In the genomic region with DNA sequence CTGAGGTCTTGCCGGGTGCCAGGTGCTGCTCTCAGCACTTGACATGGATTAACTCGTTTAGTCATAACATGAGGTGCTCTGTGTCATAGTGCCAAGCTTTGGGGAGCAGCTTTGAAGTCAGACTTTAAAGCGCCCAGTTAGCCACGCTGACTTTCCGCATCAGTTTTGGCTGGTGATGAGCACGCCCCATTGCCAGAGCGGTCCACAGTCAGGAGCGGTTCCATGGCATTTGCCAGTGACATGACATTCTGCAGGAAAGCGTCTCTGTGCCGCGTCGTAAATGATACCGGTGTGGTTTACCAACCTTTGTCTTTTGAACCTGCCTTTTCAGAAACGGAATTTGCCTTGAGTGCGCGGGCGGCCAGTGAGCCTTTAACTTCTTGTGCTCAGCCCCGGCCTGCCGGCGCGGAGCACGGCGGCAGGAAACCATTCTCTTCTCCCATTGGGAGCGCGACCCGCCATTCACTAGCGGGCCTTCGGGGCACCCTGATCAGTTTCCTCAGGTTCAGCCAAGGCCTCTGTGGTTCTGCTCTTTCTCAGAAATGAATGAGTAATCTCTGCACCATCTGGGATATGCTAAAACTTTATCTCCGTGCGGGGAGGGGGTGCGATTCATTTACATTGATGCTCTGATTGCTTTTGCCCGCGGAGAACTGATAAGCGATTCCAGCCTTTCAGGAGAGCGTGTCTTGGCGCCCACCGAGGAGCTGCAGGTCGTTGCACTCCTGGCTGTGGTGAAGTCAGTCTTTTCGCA, we compare ENCODE assay signal across 1 cellular context.
TF ChIP-seq lines count a peak whose summit lies in the region.

No MANE protein-coding gene starts in this region.

TF ChIP-seq in HepG2, 621 proteins besides CTCF, POLR2A, EP300 and RAD21 (continued from another document and continues in another):
- TF ChIP-seq ZBTB7A (CRISPR knock-in tag; IDR thresholded peaks at IDR 0.05) = no peak
- TF ChIP-seq CEBPB (IDR thresholded peaks at IDR 0.05; ENCODE audit: borderline replicate concordance, low read depth, low read length) = no peak
- TF ChIP-seq, protein P1, sequence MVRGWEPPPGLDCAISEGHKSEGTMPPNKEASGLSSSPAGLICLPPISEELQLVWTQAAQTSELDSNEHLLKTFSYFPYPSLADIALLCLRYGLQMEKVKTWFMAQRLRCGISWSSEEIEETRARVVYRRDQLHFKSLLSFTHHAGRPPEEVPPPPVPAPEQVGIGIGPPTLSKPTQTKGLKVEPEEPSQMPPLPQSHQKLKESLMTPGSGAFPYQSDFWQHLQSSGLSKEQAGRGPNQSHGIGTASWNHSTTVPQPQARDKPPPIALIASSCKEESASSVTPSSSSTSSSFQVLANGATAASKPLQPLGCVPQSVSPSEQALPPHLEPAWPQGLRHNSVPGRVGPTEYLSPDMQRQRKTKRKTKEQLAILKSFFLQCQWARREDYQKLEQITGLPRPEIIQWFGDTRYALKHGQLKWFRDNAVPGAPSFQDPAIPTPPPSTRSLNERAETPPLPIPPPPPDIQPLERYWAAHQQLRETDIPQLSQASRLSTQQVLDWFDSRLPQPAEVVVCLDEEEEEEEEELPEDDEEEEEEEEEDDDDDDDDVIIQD (CRISPR knock-in tag; IDR thresholded peaks at IDR 0.05; ENCODE audit: low read depth) = no peak
- TF ChIP-seq, protein P2, sequence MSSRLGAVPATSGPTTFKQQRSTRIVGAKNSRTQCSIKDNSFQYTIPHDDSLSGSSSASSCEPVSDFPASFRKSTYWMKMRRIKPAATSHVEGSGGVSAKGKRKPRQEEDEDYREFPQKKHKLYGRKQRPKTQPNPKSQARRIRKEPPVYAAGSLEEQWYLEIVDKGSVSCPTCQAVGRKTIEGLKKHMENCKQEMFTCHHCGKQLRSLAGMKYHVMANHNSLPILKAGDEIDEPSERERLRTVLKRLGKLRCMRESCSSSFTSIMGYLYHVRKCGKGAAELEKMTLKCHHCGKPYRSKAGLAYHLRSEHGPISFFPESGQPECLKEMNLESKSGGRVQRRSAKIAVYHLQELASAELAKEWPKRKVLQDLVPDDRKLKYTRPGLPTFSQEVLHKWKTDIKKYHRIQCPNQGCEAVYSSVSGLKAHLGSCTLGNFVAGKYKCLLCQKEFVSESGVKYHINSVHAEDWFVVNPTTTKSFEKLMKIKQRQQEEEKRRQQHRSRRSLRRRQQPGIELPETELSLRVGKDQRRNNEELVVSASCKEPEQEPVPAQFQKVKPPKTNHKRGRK (CRISPR knock-in tag; IDR thresholded peaks at IDR 0.05) = 0 out of 2 replicates have a peak, but pooled peaks have one; percentile 53
- TF ChIP-seq, protein P3, sequence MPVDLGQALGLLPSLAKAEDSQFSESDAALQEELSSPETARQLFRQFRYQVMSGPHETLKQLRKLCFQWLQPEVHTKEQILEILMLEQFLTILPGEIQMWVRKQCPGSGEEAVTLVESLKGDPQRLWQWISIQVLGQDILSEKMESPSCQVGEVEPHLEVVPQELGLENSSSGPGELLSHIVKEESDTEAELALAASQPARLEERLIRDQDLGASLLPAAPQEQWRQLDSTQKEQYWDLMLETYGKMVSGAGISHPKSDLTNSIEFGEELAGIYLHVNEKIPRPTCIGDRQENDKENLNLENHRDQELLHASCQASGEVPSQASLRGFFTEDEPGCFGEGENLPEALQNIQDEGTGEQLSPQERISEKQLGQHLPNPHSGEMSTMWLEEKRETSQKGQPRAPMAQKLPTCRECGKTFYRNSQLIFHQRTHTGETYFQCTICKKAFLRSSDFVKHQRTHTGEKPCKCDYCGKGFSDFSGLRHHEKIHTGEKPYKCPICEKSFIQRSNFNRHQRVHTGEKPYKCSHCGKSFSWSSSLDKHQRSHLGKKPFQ (CRISPR knock-in tag; IDR thresholded peaks at IDR 0.05; ENCODE audit: insufficient replicate concordance) = no peak
- TF ChIP-seq NR2C2 (CRISPR knock-in tag; IDR thresholded peaks at IDR 0.05; ENCODE audit: borderline replicate concordance) = no peak
- no peak for TF ChIP-seq NPAS2 (CRISPR knock-in tag; IDR thresholded peaks at IDR 0.05; ENCODE audit: borderline replicate concordance)
- TF ChIP-seq NFYC (CRISPR knock-in tag; IDR thresholded peaks at IDR 0.05) = peak; percentile 59
- TF ChIP-seq RBAK (CRISPR knock-in tag; IDR thresholded peaks at IDR 0.05) = no peak
- TF ChIP-seq JUND (CRISPR knock-in tag; IDR thresholded peaks at IDR 0.05) = no peak
- no peak for TF ChIP-seq ZNF558 (CRISPR knock-in tag; IDR thresholded peaks at IDR 0.05; ENCODE audit: borderline replicate concordance)
- TF ChIP-seq, protein P4, sequence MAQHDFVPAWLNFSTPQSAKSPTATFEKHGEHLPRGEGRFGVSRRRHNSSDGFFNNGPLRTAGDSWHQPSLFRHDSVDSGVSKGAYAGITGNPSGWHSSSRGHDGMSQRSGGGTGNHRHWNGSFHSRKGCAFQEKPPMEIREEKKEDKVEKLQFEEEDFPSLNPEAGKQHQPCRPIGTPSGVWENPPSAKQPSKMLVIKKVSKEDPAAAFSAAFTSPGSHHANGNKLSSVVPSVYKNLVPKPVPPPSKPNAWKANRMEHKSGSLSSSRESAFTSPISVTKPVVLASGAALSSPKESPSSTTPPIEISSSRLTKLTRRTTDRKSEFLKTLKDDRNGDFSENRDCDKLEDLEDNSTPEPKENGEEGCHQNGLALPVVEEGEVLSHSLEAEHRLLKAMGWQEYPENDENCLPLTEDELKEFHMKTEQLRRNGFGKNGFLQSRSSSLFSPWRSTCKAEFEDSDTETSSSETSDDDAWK (CRISPR knock-in tag; IDR thresholded peaks at IDR 0.05) = no peak
- TF ChIP-seq FOXA3 (CRISPR knock-in tag; IDR thresholded peaks at IDR 0.05) = 0 out of 2 replicates have a peak, but pooled peaks have one; percentile 4
- no peak for TF ChIP-seq KDM1A (CRISPR knock-in tag; IDR thresholded peaks at IDR 0.05)
- TF ChIP-seq, protein P5, sequence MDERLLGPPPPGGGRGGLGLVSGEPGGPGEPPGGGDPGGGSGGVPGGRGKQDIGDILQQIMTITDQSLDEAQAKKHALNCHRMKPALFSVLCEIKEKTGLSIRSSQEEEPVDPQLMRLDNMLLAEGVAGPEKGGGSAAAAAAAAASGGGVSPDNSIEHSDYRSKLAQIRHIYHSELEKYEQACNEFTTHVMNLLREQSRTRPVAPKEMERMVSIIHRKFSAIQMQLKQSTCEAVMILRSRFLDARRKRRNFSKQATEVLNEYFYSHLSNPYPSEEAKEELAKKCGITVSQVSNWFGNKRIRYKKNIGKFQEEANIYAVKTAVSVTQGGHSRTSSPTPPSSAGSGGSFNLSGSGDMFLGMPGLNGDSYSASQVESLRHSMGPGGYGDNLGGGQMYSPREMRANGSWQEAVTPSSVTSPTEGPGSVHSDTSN (CRISPR knock-in tag; IDR thresholded peaks at IDR 0.05) = peak; percentile 43; the same call in 1 of the 2 replicates
- TF ChIP-seq SAFB2 (CRISPR knock-in tag; IDR thresholded peaks at IDR 0.05; ENCODE audit: borderline replicate concordance, low read depth) = no peak
- TF ChIP-seq, protein P6, sequence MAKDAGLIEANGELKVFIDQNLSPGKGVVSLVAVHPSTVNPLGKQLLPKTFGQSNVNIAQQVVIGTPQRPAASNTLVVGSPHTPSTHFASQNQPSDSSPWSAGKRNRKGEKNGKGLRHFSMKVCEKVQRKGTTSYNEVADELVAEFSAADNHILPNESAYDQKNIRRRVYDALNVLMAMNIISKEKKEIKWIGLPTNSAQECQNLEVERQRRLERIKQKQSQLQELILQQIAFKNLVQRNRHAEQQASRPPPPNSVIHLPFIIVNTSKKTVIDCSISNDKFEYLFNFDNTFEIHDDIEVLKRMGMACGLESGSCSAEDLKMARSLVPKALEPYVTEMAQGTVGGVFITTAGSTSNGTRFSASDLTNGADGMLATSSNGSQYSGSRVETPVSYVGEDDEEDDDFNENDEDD (CRISPR knock-in tag; IDR thresholded peaks at IDR 0.05; ENCODE audit: borderline replicate concordance) = peak; percentile 19; the same call in 1 of the 2 replicates
- TF ChIP-seq, protein P7, sequence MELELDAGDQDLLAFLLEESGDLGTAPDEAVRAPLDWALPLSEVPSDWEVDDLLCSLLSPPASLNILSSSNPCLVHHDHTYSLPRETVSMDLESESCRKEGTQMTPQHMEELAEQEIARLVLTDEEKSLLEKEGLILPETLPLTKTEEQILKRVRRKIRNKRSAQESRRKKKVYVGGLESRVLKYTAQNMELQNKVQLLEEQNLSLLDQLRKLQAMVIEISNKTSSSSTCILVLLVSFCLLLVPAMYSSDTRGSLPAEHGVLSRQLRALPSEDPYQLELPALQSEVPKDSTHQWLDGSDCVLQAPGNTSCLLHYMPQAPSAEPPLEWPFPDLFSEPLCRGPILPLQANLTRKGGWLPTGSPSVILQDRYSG (CRISPR knock-in tag; IDR thresholded peaks at IDR 0.05) = no peak
- TF ChIP-seq SMAD3 (CRISPR knock-in tag; IDR thresholded peaks at IDR 0.05) = no peak
- TF ChIP-seq, protein P8, sequence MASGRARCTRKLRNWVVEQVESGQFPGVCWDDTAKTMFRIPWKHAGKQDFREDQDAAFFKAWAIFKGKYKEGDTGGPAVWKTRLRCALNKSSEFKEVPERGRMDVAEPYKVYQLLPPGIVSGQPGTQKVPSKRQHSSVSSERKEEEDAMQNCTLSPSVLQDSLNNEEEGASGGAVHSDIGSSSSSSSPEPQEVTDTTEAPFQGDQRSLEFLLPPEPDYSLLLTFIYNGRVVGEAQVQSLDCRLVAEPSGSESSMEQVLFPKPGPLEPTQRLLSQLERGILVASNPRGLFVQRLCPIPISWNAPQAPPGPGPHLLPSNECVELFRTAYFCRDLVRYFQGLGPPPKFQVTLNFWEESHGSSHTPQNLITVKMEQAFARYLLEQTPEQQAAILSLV (CRISPR knock-in tag; IDR thresholded peaks at IDR 0.05; ENCODE audit: borderline replicate concordance) = no peak
- no peak for TF ChIP-seq IRF2 (CRISPR knock-in tag; IDR thresholded peaks at IDR 0.05)
- TF ChIP-seq STAG1 (CRISPR knock-in tag; IDR thresholded peaks at IDR 0.05) = peak; percentile 8; the same call in 1 of the 2 replicates
- no peak for TF ChIP-seq ZNF564 (CRISPR knock-in tag; IDR thresholded peaks at IDR 0.05)
- TF ChIP-seq, protein P9, sequence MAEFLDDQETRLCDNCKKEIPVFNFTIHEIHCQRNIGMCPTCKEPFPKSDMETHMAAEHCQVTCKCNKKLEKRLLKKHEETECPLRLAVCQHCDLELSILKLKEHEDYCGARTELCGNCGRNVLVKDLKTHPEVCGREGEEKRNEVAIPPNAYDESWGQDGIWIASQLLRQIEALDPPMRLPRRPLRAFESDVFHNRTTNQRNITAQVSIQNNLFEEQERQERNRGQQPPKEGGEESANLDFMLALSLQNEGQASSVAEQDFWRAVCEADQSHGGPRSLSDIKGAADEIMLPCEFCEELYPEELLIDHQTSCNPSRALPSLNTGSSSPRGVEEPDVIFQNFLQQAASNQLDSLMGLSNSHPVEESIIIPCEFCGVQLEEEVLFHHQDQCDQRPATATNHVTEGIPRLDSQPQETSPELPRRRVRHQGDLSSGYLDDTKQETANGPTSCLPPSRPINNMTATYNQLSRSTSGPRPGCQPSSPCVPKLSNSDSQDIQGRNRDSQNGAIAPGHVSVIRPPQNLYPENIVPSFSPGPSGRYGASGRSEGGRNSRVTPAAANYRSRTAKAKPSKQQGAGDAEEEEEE (CRISPR knock-in tag; IDR thresholded peaks at IDR 0.05; ENCODE audit: borderline replicate concordance) = no peak
- no peak for TF ChIP-seq ZNF841 (CRISPR knock-in tag; IDR thresholded peaks at IDR 0.05; ENCODE audit: borderline replicate concordance)
- no peak for TF ChIP-seq ZBTB8A (CRISPR knock-in tag; IDR thresholded peaks at IDR 0.05; ENCODE audit: borderline replicate concordance, low read depth)
- TF ChIP-seq ZNF614 (CRISPR knock-in tag; IDR thresholded peaks at IDR 0.05; ENCODE audit: borderline replicate concordance) = no peak
- no peak for TF ChIP-seq ZNF12 (CRISPR knock-in tag; IDR thresholded peaks at IDR 0.05)
- TF ChIP-seq ZIK1 (CRISPR knock-in tag; IDR thresholded peaks at IDR 0.05; ENCODE audit: borderline replicate concordance, low read depth) = no peak
- no peak for TF ChIP-seq ZNF556 (CRISPR knock-in tag; IDR thresholded peaks at IDR 0.05; ENCODE audit: borderline replicate concordance)
- no peak for TF ChIP-seq ZNF33B (CRISPR knock-in tag; IDR thresholded peaks at IDR 0.05)
- TF ChIP-seq NFIB (CRISPR knock-in tag; IDR thresholded peaks at IDR 0.05; ENCODE audit: borderline replicate concordance) = no peak
- TF ChIP-seq ZNF20 (CRISPR knock-in tag; IDR thresholded peaks at IDR 0.05) = no peak
- TF ChIP-seq ZFP37 (CRISPR knock-in tag; IDR thresholded peaks at IDR 0.05; ENCODE audit: borderline replicate concordance) = no peak
- no peak for TF ChIP-seq PITX1 (CRISPR knock-in tag; IDR thresholded peaks at IDR 0.05)
- no peak for TF ChIP-seq TARDBP (CRISPR knock-in tag; IDR thresholded peaks at IDR 0.05)
- TF ChIP-seq, protein P10, sequence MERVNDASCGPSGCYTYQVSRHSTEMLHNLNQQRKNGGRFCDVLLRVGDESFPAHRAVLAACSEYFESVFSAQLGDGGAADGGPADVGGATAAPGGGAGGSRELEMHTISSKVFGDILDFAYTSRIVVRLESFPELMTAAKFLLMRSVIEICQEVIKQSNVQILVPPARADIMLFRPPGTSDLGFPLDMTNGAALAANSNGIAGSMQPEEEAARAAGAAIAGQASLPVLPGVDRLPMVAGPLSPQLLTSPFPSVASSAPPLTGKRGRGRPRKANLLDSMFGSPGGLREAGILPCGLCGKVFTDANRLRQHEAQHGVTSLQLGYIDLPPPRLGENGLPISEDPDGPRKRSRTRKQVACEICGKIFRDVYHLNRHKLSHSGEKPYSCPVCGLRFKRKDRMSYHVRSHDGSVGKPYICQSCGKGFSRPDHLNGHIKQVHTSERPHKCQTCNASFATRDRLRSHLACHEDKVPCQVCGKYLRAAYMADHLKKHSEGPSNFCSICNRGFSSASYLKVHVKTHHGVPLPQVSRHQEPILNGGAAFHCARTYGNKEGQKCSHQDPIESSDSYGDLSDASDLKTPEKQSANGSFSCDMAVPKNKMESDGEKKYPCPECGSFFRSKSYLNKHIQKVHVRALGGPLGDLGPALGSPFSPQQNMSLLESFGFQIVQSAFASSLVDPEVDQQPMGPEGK (CRISPR knock-in tag; IDR thresholded peaks at IDR 0.05) = no peak
- no peak for TF ChIP-seq TBL1XR1 (IDR thresholded peaks at IDR 0.05; ENCODE audit: borderline replicate concordance, low read length, partially characterized antibody)
- no peak for TF ChIP-seq HNRNPL (IDR thresholded peaks at IDR 0.05; ENCODE audit: low read depth, low read length)
- no peak for TF ChIP-seq KLF15 (CRISPR knock-in tag; IDR thresholded peaks at IDR 0.05; ENCODE audit: borderline replicate concordance)
- TF ChIP-seq HDAC1 (CRISPR knock-in tag; IDR thresholded peaks at IDR 0.05) = no peak
- TF ChIP-seq, protein P11, sequence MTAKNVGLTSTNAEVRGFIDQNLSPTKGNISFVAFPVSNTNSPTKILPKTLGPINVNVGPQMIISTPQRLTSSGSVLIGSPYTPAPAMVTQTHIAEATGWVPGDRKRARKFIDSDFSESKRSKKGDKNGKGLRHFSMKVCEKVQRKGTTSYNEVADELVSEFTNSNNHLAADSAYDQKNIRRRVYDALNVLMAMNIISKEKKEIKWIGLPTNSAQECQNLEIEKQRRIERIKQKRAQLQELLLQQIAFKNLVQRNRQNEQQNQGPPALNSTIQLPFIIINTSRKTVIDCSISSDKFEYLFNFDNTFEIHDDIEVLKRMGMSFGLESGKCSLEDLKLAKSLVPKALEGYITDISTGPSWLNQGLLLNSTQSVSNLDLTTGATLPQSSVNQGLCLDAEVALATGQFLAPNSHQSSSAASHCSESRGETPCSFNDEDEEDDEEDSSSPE (CRISPR knock-in tag; IDR thresholded peaks at IDR 0.05) = peak; percentile 19; the same call in 1 of the 2 replicates
- TF ChIP-seq FOXA1 (IDR thresholded peaks at IDR 0.05) = no peak
- no peak for TF ChIP-seq FOXA1 (CRISPR knock-in tag; IDR thresholded peaks at IDR 0.05)
- no peak for TF ChIP-seq PHB2 (IDR thresholded peaks at IDR 0.05; ENCODE audit: partially characterized antibody)
- TF ChIP-seq RFXAP (CRISPR knock-in tag; IDR thresholded peaks at IDR 0.05; ENCODE audit: borderline replicate concordance) = no peak
- no peak for TF ChIP-seq RARA (CRISPR knock-in tag; IDR thresholded peaks at IDR 0.05)
